In genomic region chr13:42967660-42968059, GRCh38 we compare ENCODE assay signal across 20 cellular contexts. TPM values are rescaled to one million over a fixed set of nuclear protein-coding genes. Genes with fewer than 3 reads are reported as not detected.
DNase-seq lines count a peak whose midpoint lies in the region; ATAC-seq and TF ChIP-seq lines count a peak whose summit lies in the region.
"Had no signal": no experiment of that assay in that cellular context is flagged by ENCODE, and none has a peak within 500 bp of the region (broad histone marks: within the 10 kb centered on the region; RNA-seq: fewer than 3 reads in every experiment).

No MANE protein-coding gene starts in this region.

- TF ChIP-seq POLR2A in body of pancreas (IDR thresholded peaks at IDR 0.05) (no peak), testis (IDR thresholded peaks at IDR 0.05) (no peak)

- H3K4me1 ChIP-seq in body of pancreas (peaks cover 20% of the 10 kb centered on the region), lung (ENCODE audit: control insufficient read depth in 2 of 2, insufficient read depth in 2 of 2, low read length in 2 of 2) (peaks cover 0 to 4% of the 10 kb centered on the region in 2 donors), testis (no peaks in the 10 kb centered on the region)
- H3K4me1 ChIP-seq: gastrocnemius medialis had no signal

- H3K4me3 Mint-ChIP-seq in type B pancreatic cell, result no peak overlapping the region
- H3K4me3 Mint-ChIP-seq in stimulated activated memory B cell treated with anti-CD40 and anti-IgM and Interleukin-4, amounts not matched to agents 10 μg/mL and 1 μg/mL and 100 μg/mL, for 72 hours, result no peak overlapping the region
- H3K4me3 Mint-ChIP-seq: activated T-helper 17 cell treated with anti-CD3 and anti-CD28 coated beads, Interleukin-2, amount 50 U/mL, for 72 hours; CD4-positive, CD25-positive, alpha-beta regulatory T cell; naive thymus-derived CD4-positive, alpha-beta T cell had no signal

- H3K9me3 ChIP-seq in body of pancreas, result no peaks in the 10 kb centered on the region
- no peaks in the 10 kb centered on the region for H3K9me3 ChIP-seq in lung (ENCODE audit: control insufficient read depth in 2 of 2, insufficient read depth in 1 of 2, low read length in 1 of 2)
- no peaks in the 10 kb centered on the region for H3K9me3 ChIP-seq in testis
- H3K9me3 ChIP-seq: gastrocnemius medialis, HAP-1, MG63 had no signal

- peaks cover 3% of the 10 kb centered on the region for H3K9me3 Mint-ChIP-seq in type B pancreatic cell
- no peaks in the 10 kb centered on the region for H3K9me3 Mint-ChIP-seq in stimulated activated memory B cell treated with anti-CD40 and anti-IgM and Interleukin-4, amounts not matched to agents 10 μg/mL and 1 μg/mL and 100 μg/mL, for 72 hours
- H3K9me3 Mint-ChIP-seq: activated T-helper 17 cell treated with anti-CD3 and anti-CD28 coated beads, Interleukin-2, amount 50 U/mL, for 72 hours; CD4-positive, CD25-positive, alpha-beta regulatory T cell; naive thymus-derived CD4-positive, alpha-beta T cell had no signal

- H3K4me3 ChIP-seq in body of pancreas, result no peak overlapping the region
- H3K4me3 ChIP-seq in lung, result no peak overlapping the region
- no peak overlapping the region for H3K4me3 ChIP-seq in testis
- H3K4me3 ChIP-seq: dorsolateral prefrontal cortex, gastrocnemius medialis, HAP-1, MG63 had no signal

- H3K4me1 Mint-ChIP-seq in type B pancreatic cell (ENCODE audit: unreplicated experiment), result peaks cover 41% of the 10 kb centered on the region
- peaks cover 36% of the 10 kb centered on the region for H3K4me1 Mint-ChIP-seq in stimulated activated memory B cell treated with anti-CD40 and anti-IgM and Interleukin-4, amounts not matched to agents 10 μg/mL and 1 μg/mL and 100 μg/mL, for 72 hours

- H3K36me3 ChIP-seq in body of pancreas (replicated peaks in 1 of 2; ENCODE audit: insufficient read depth in 1 of 2, low read depth in 2 of 2), result no peaks in the 10 kb centered on the region
- H3K36me3 ChIP-seq in lung (ENCODE audit: control insufficient read depth in 2 of 2, insufficient read depth in 2 of 2, low read length in 2 of 2), result peaks cover 0 to 4% of the 10 kb centered on the region in 2 donors
- H3K36me3 ChIP-seq in testis (ENCODE audit: low read depth, missing control alignments), result no peaks in the 10 kb centered on the region
- H3K36me3 ChIP-seq: gastrocnemius medialis, HAP-1, MG63 had no signal

- 36 to 50% methylated on average over 5 of the region's 5 CpGs for WGBS in body of pancreas, 2 donors
- WGBS in lung, 2 donors, result 58 to 75% methylated on average over 5 of the region's 5 CpGs
- WGBS in testis, 2 donors, result 60 to 65% methylated on average over 5 of the region's 5 CpGs

- no peaks in the 10 kb centered on the region for H3K27me3 ChIP-seq in body of pancreas
- H3K27me3 ChIP-seq in lung (ENCODE audit: control insufficient read depth, insufficient read depth), result no peaks in the 10 kb centered on the region
- no peaks in the 10 kb centered on the region for H3K27me3 ChIP-seq in testis
- H3K27me3 ChIP-seq: dorsolateral prefrontal cortex, gastrocnemius medialis, MG63 had no signal

- DNase-seq in Right ventricle myocardium inferior (ENCODE audit: missing footprints) (no peak), cardiac septum (ENCODE audit: low spot score) (no peak), body of pancreas (no peak), lung (ENCODE audit: low spot score) (no peak), type B pancreatic cell (ENCODE audit: extremely low spot score, unreplicated experiment) (no peak), testis (no peak), kidney glomerular epithelial cell (lab: John Stamatoyannopoulos, UW) (no peak)
- DNase-seq: CD4-positive, CD25-positive, alpha-beta regulatory T cell; dorsolateral prefrontal cortex; gastrocnemius medialis; MG63; naive thymus-derived CD4-positive, alpha-beta T cell; NCI-H1694 treated with DMSO at 0.1 percent for 48 hours; NK-92 treated with Interleukin-12 subunit alpha and Interleukin-12 subunit beta, amount 100 ng/mL, for 24 hours; posterior cingulate gyrus; stimulated activated CD4-positive, alpha-beta T cell treated with anti-CD3 and anti-CD28 coated beads, Interleukin-4, amount 100 ng/mL, for 24 hours had no signal

- H3K36me3 Mint-ChIP-seq in type B pancreatic cell, result peaks cover 14% of the 10 kb centered on the region
- peaks cover 23% of the 10 kb centered on the region for H3K36me3 Mint-ChIP-seq in stimulated activated memory B cell treated with anti-CD40 and anti-IgM and Interleukin-4, amounts not matched to agents 10 μg/mL and 1 μg/mL and 100 μg/mL, for 72 hours

- TF ChIP-seq CTCF in body of pancreas (IDR thresholded peaks at IDR 0.05) (no peak), lung (IDR thresholded peaks at IDR 0.05; ENCODE audit: control extremely low read depth, extremely low read depth) (no peak), type B pancreatic cell (conservative IDR thresholded peaks at IDR 0.05) (no peak), testis (IDR thresholded peaks at IDR 0.05) (no peak)

- intact Hi-C loops in Right ventricle myocardium inferior (cut with DNase I), result loop anchor here (2.0 to 10.0 kb wide), 2 partner anchors 165 to 303 kb away; no protein-coding TSS in a partner anchor
- intact Hi-C loops in cardiac septum (cut with DNase I), result loop anchor here (2.0 to 10.0 kb wide), 4 partner anchors 83 to 907 kb away; partner anchors contain the start of genes CCDC122 and LACC1
- intact Hi-C loops in body of pancreas (cut with DNase I), result no loop called here
- intact Hi-C loops in testis (cut with DNase I; ENCODE audit: low total_unique reads), result no loop called here

- H3K27ac Mint-ChIP-seq in type B pancreatic cell, result peak overlapping the region; percentile 58
- no peak overlapping the region for H3K27ac Mint-ChIP-seq in stimulated activated memory B cell treated with anti-CD40 and anti-IgM and Interleukin-4, amounts not matched to agents 10 μg/mL and 1 μg/mL and 100 μg/mL, for 72 hours
- H3K27ac Mint-ChIP-seq: activated T-helper 17 cell treated with anti-CD3 and anti-CD28 coated beads, Interleukin-2, amount 50 U/mL, for 72 hours; CD4-positive, CD25-positive, alpha-beta regulatory T cell had no signal

- H3K27me3 Mint-ChIP-seq in type B pancreatic cell, result peaks cover 4% of the 10 kb centered on the region
- H3K27me3 Mint-ChIP-seq in stimulated activated memory B cell treated with anti-CD40 and anti-IgM and Interleukin-4, amounts not matched to agents 10 μg/mL and 1 μg/mL and 100 μg/mL, for 72 hours, result no peaks in the 10 kb centered on the region
- H3K27me3 Mint-ChIP-seq: activated T-helper 17 cell treated with anti-CD3 and anti-CD28 coated beads, Interleukin-2, amount 50 U/mL, for 72 hours; CD4-positive, CD25-positive, alpha-beta regulatory T cell; naive thymus-derived CD4-positive, alpha-beta T cell had no signal

- ATAC-seq in Right ventricle myocardium inferior, result peak; percentile 47
- peak; percentile 57 for ATAC-seq in body of pancreas
- ATAC-seq in lung (ENCODE audit: insufficient read depth, low FRiP score), result peak; percentile 67
- no peak for ATAC-seq in stimulated activated memory B cell treated with anti-CD40 and anti-IgM and Interleukin-4, amounts not matched to agents 10 μg/mL and 1 μg/mL and 100 μg/mL, for 72 hours
- ATAC-seq: activated CD4-positive, CD25-positive, alpha-beta regulatory T cell treated with anti-CD3 and anti-CD28 coated beads, Interleukin-2, amount 50 U/mL, for 24 hours; activated T-helper 17 cell treated with anti-CD3 and anti-CD28 coated beads, Interleukin-2, amount 50 U/mL, for 72 hours; gastrocnemius medialis; naive thymus-derived CD4-positive, alpha-beta T cell had no signal

- peak overlapping the region in 1 of 4 donors; percentile 39 for H3K27ac ChIP-seq in body of pancreas
- no peak overlapping the region for H3K27ac ChIP-seq in lung (ENCODE audit: low read depth in 1 of 2, low read length in 1 of 2)
- H3K27ac ChIP-seq in testis, result no peak overlapping the region
- H3K27ac ChIP-seq: dorsolateral prefrontal cortex, gastrocnemius medialis had no signal

RNA-seq across cellular contexts. Expression of gene EPSTI1, which starts 24.4 kb away (rescaled TPM):
- total RNA-seq in Right ventricle myocardium inferior (3.8 TPM), cardiac septum (2.7 TPM), body of pancreas (1 to 10 TPM; 1.6 to 6.6 TPM), lung (10 to 100 TPM; 13.0 to 17.4 TPM), type B pancreatic cell (ENCODE audit: low replicate concordance) (7.9 and 15.7 TPM in 2 replicates), testis (10 to 100 TPM in 1 of 2 donors, 1 to 10 TPM in 1; 9.6 to 12.5 TPM)
- polyA plus RNA-seq in lung (10 to 100 TPM in 1 of 2 donors, 1 to 10 TPM in 1; 3.7 to 20.1 TPM), testis (ENCODE audit: insufficient read depth, low read depth, low replicate concordance) (11.4 TPM)

RNA-seq across cellular contexts. Expression of gene DNAJC15, which starts 55.7 kb away (rescaled TPM):
- 35.6 TPM for total RNA-seq in Right ventricle myocardium inferior
- 20.7 TPM for total RNA-seq in cardiac septum
- total RNA-seq in body of pancreas, result 1 to 10 TPM; 4.9 to 5.2 TPM
- 10 to 100 TPM; 16.8 to 20.0 TPM for total RNA-seq in lung
- polyA plus RNA-seq in lung, result 10 to 100 TPM; 18.5 to 21.8 TPM
- 19.7 and 23.8 TPM in 2 replicates for total RNA-seq in type B pancreatic cell (ENCODE audit: low replicate concordance)
- total RNA-seq in testis, result 10 to 100 TPM; 11.8 to 17.2 TPM
- polyA plus RNA-seq in testis (ENCODE audit: insufficient read depth, low read depth, low replicate concordance), result 49.8 TPM

Comparison
In these comparisons a context has a peak if more than half of its experiments do, and no peak if none do; other contexts are left out.
1. intact Hi-C loops: an anchor here in Right ventricle myocardium inferior (2.0 to 10.0 kb wide) and cardiac septum (2.0 to 10.0 kb wide); none called in body of pancreas and testis.